13 cellular contexts compared by ENCODE assay signal in the genomic region with DNA sequence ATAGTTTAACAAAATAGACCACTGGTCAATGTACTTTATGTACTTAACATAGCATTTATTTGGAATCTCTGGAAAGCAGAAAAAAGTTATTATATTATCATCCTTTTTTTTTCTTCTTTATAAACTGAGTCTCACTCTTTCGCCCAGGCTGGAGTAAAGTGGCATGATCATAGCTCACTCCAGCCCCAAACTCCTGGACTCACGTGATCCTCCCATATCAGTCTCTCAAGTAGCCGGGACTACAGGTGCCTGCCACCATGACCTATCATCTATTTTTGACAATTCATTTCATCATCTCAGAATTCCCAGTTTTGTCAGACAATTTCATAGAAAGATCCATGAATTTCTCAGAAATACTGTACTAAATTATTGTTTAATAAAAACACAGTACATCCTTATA. TPM values are rescaled to one million over a fixed set of nuclear protein-coding genes. Genes with fewer than 3 reads are reported as not detected.
DNase-seq lines count a peak whose midpoint lies in the region; ATAC-seq lines count a peak whose summit lies in the region.
"Had no signal": no experiment of that assay in that cellular context is flagged by ENCODE, and none has a peak within 500 bp of the region (broad histone marks: within the 10 kb centered on the region; RNA-seq: fewer than 3 reads in every experiment).

No MANE protein-coding gene starts in this region.

- DNase-seq in Right ventricle myocardium superior (no peak), left cardiac atrium (no peak), left ventricle myocardium superior (no peak), cardiac septum (ENCODE audit: low spot score) (no peak), hippocampal formation (lab: John Stamatoyannopoulos, UW) (no peak)
- DNase-seq: AML-193; Caco-2; Calu3; CD4-positive, alpha-beta T cell; CD8-positive, alpha-beta T cell; DMS79 treated with DMSO at 0.1 percent for 48 hours; GF-D8 had no signal

- ATAC-seq in Right ventricle myocardium superior (ENCODE audit: poor library complexity) (peak; percentile 48), left cardiac atrium (no peak), left ventricle myocardium superior (peak; percentile 85)
- ATAC-seq: A549; CD8-positive, alpha-beta T cell had no signal

- intact Hi-C loops in Right ventricle myocardium superior (cut with DNase I) = no loop called here
- intact Hi-C loops in left cardiac atrium (cut with DNase I) = no loop called here
- intact Hi-C loops in left ventricle myocardium superior (cut with micrococcal nuclease) = no loop called here
- intact Hi-C loops in cardiac septum (cut with DNase I) = no loop called here

RNA-seq across cellular contexts. Expression of a gene that starts 12.7 kb away (rescaled TPM):
- total RNA-seq in Right ventricle myocardium superior (20.5 TPM), left cardiac atrium (10 to 100 TPM; 15.9 to 18.5 TPM), left ventricle myocardium superior (20.8 TPM), cardiac septum (25.9 TPM)

Comparison
In these comparisons a context has a peak if more than half of its experiments do, and no peak if none do; other contexts are left out.
1. ATAC-seq: peak in Right ventricle myocardium superior (single experiment) and left ventricle myocardium superior (single experiment); none in left cardiac atrium (0 of 2).